ENCODE assay signal across 9 cellular contexts in genomic region chr13:33679658-33680012, GRCh38.
A peak's percentile ranks its signal among the peaks of the same experiment; 100 is the strongest.
DNase-seq lines count a peak whose midpoint lies in the region; ATAC-seq, FAIRE-seq and TF ChIP-seq lines count a peak whose summit lies in the region.
"Had no signal": no experiment of that assay in that cellular context is flagged by ENCODE, and none has a peak within 500 bp of the region (broad histone marks: within the 10 kb centered on the region; RNA-seq: fewer than 3 reads in every experiment).

No MANE protein-coding gene starts in this region.

- intact Hi-C loops in heart right ventricle (cut with DNase I): loop anchor here in 4 of 10 donors (2.0 to 5.0 kb wide), 4 partner anchors 37 to 67 kb away; no protein-coding TSS in a partner anchor
- intact Hi-C loops in right cardiac atrium (cut with DNase I): loop anchor here in 1 of 4 donors (5.0 kb wide), 1 partner anchor 52 kb away; no protein-coding TSS in a partner anchor
- intact Hi-C loops in transverse colon (cut with DNase I; ENCODE audit: low total_unique reads): no loop called here
- intact Hi-C loops in ascending aorta (cut with DNase I): no loop called here

- H3K4me3 ChIP-seq in heart right ventricle (peak overlapping the region in 4 of 10 donors; percentile 1 to 22 (median 11)), right cardiac atrium (ENCODE audit: low read length) (no peak overlapping the region), SJSA1 (no peak overlapping the region), keratinocyte (ENCODE audit: control insufficient read depth in 2 of 3, extremely low read depth in 1 of 3, insufficient read depth in 2 of 3, low read depth in 1 of 3, low read length in 3 of 3) (no peak overlapping the region), transverse colon (peak overlapping the region in 1 of 4 donors; percentile 5), ascending aorta (no peak overlapping the region)

- no peak for TF ChIP-seq EP300 in transverse colon (IDR thresholded peaks at IDR 0.05; ENCODE audit: low read depth)

- no peak for TF ChIP-seq POLR2A in transverse colon (IDR thresholded peaks at IDR 0.05)

- H3K9ac ChIP-seq in keratinocyte (ENCODE audit: control insufficient read depth, extremely low read depth, insufficient read depth, low read length): peak overlapping the region; percentile 34

- dilution Hi-C loops in keratinocyte (cut with MboI; ENCODE audit: extremely low pct_ligation_motif_present, low sequenced_read_pairs): no loop called here

- ATAC-seq in heart right ventricle (no peak), right cardiac atrium (no peak)

- H3K79me2 ChIP-seq in keratinocyte (ENCODE audit: control insufficient read depth, insufficient read depth, low read length): no peaks in the 10 kb centered on the region

- H3K9me1 ChIP-seq in keratinocyte (ENCODE audit: control insufficient read depth, extremely low read depth, insufficient read depth, low read length): no peaks in the 10 kb centered on the region

- peak overlapping the region; percentile 75 for H2AFZ ChIP-seq in keratinocyte (ENCODE audit: control insufficient read depth, low read length)

- no peak for FAIRE-seq in keratinocyte (lab: Jason Lieb, UNC)

- H3K36me3 ChIP-seq in heart right ventricle (no peaks in the 10 kb centered on the region), SJSA1 (no peaks in the 10 kb centered on the region), keratinocyte (ENCODE audit: control insufficient read depth in 2 of 2, extremely low read depth in 1 of 2, insufficient read depth in 2 of 2, low read length in 2 of 2) (no peaks in the 10 kb centered on the region), transverse colon (no peaks in the 10 kb centered on the region), ascending aorta (no peaks in the 10 kb centered on the region)

- TF ChIP-seq CTCF in heart right ventricle (IDR thresholded peaks at IDR 0.05) (no peak), keratinocyte (optimal IDR thresholded peaks at IDR 0.05 in 1 of 3, IDR thresholded peaks at IDR 0.05 in 1 of 3, conservative IDR thresholded peaks at IDR 0.05 in 1 of 3; ENCODE audit: extremely low read depth in 1 of 3, insufficient read depth in 2 of 3, low read length in 3 of 3) (no peak), transverse colon (IDR thresholded peaks at IDR 0.05) (no peak), ascending aorta (IDR thresholded peaks at IDR 0.05) (no peak)

- WGBS in heart right ventricle, 2 donors: 93 to 98% methylated on average over 1 of the region's 1 CpG
- WGBS in right cardiac atrium: 87% methylated on average over 1 of the region's 1 CpG
- WGBS in transverse colon (ENCODE audit: low coverage in 1 of 2), 2 donors: 92 to 100% methylated on average over 1 of the region's 1 CpG

- in situ Hi-C loops in transverse colon (cut with MboI; ENCODE audit: low pct_ligation_motif_present in 1 of 4, low pct_unique_long_range_greater_than_20kb in 1 of 4, low sequenced_read_pairs in 3 of 4): no loop called here

- peak overlapping the region; percentile 20 for H3K4me2 ChIP-seq in keratinocyte (ENCODE audit: control insufficient read depth, extremely low read depth, insufficient read depth, low read depth, low read length)

- no peaks in the 10 kb centered on the region for H3K9me3 ChIP-seq in heart right ventricle
- H3K9me3 ChIP-seq in right cardiac atrium (ENCODE audit: control insufficient read depth, low read length): no peaks in the 10 kb centered on the region
- no peaks in the 10 kb centered on the region for H3K9me3 ChIP-seq in SJSA1 (replicated peaks)
- H3K9me3 ChIP-seq in keratinocyte (ENCODE audit: control insufficient read depth, low read depth, low read length): no peaks in the 10 kb centered on the region
- no peaks in the 10 kb centered on the region for H3K9me3 ChIP-seq in transverse colon
- H3K9me3 ChIP-seq in ascending aorta: no peaks in the 10 kb centered on the region

- peaks cover 0 to 40% (median 30%) of the 10 kb centered on the region in 9 donors for H3K4me1 ChIP-seq in heart right ventricle
- peaks cover 5% of the 10 kb centered on the region for H3K4me1 ChIP-seq in right cardiac atrium (ENCODE audit: control insufficient read depth, insufficient read depth, low read length)
- H3K4me1 ChIP-seq in SJSA1 (replicated peaks): peaks cover 23% of the 10 kb centered on the region
- peaks cover 11% of the 10 kb centered on the region for H3K4me1 ChIP-seq in keratinocyte (ENCODE audit: control insufficient read depth, extremely low read depth, insufficient read depth, low read length)
- H3K4me1 ChIP-seq in transverse colon: peaks cover 5 to 40% (median 22%) of the 10 kb centered on the region in 4 donors
- peaks cover 0 to 3% of the 10 kb centered on the region in 2 donors for H3K4me1 ChIP-seq in ascending aorta

- H3K27ac ChIP-seq in heart right ventricle (peak overlapping the region in 9 of 10 donors; percentile 25 to 73 (median 61)), right cardiac atrium (ENCODE audit: low read length) (no peak overlapping the region), SJSA1 (peak overlapping the region; percentile 72), keratinocyte (ENCODE audit: control insufficient read depth, insufficient read depth, low read length) (peak overlapping the region; percentile 36), transverse colon (peak overlapping the region; percentile 52 to 73 (median 66)), ascending aorta (no peak overlapping the region)

- no peaks in the 10 kb centered on the region for H4K20me1 ChIP-seq in keratinocyte (ENCODE audit: control insufficient read depth, extremely low read depth, insufficient read depth, low read length)

- DNase-seq in heart right ventricle: no peak
- DNase-seq in right cardiac atrium: no peak
- DNase-seq in SJSA1 (ENCODE audit: low read depth in 1 of 2, low spot score in 2 of 2): no peak
- no peak for DNase-seq in keratinocyte (ENCODE audit: low read depth, low spot score)
- DNase-seq in transverse colon: no peak
- no peak for DNase-seq in DMS 273 treated with DMSO at 0.1 percent for 48 hours (lab: John Stamatoyannopoulos, UW)
- no peak for DNase-seq in NCI-H82 treated with DMSO at 0.1 percent for 48 hours (lab: John Stamatoyannopoulos, UW; ENCODE audit: unreplicated experiment)
- no peak for DNase-seq in ascending aorta (ENCODE audit: low spot score in 2 of 2)
- DNase-seq: NCI-H1436 had no signal

- H3K27me3 ChIP-seq in heart right ventricle (no peaks in the 10 kb centered on the region), right cardiac atrium (ENCODE audit: control insufficient read depth, insufficient read depth) (no peaks in the 10 kb centered on the region), SJSA1 (replicated peaks) (no peaks in the 10 kb centered on the region), keratinocyte (ENCODE audit: control insufficient read depth, extremely low read depth, insufficient read depth, low read length) (no peaks in the 10 kb centered on the region), transverse colon (no peaks in the 10 kb centered on the region), ascending aorta (no peaks in the 10 kb centered on the region)

Comparison
In these comparisons a context has a peak if more than half of its experiments do, and no peak if none do; other contexts are left out.
1. H3K27ac ChIP-seq: peak in heart right ventricle (9 of 10), SJSA1 (single experiment), keratinocyte (single experiment) and transverse colon (4 of 4); none in right cardiac atrium (single experiment) and ascending aorta (0 of 2).